ENCODE assay signal across 8 cellular contexts in genomic region chr6:151451950-151452749, GRCh38. TPM values are rescaled to one million over a fixed set of nuclear protein-coding genes. Genes with fewer than 3 reads are reported as not detected.
DNase-seq lines count a peak whose midpoint lies in the region; ATAC-seq and TF ChIP-seq lines count a peak whose summit lies in the region.

Gene RMND1 (minus strand): TSS chr6:151452126. CDS start chr6:151445811, 6,315 bp downstream.

- H3K4me1 ChIP-seq in heart right ventricle (peaks cover 0 to 30% (median 25%) of the 10 kb centered on the region in 9 donors), upper lobe of left lung (peaks cover 22 to 36% (median 28%) of the 10 kb centered on the region in 4 donors)

- in situ Hi-C loops in GM13977 (cut with MboI; ENCODE audit: low pct_unique_long_range_greater_than_20kb, low sequenced_read_pairs, unreplicated experiment): no loop called here

- intact Hi-C loops in heart right ventricle (cut with DNase I): loop anchor here in 5 of 10 donors (2.0 to 5.0 kb wide), 2 partner anchors 60 to 61 kb away; partner anchors contain the start of gene ZBTB2 (in 5 of the 5)
- intact Hi-C loops in posterior cingulate gyrus (cut with DNase I): loop anchor here (1.0 kb wide), 1 partner anchor 62 kb away; no protein-coding TSS in a partner anchor

- H3K4me1 Mint-ChIP-seq in T-helper 1 cell treated with Interleukin-12 subunit alpha and Interleukin-12 subunit beta and Interleukin-4 antibody, amounts not matched to agents 30 μg/mL and 1 μg/mL, for 36 hours (ENCODE audit: low read depth): peaks cover 35% of the 10 kb centered on the region

- no peaks in the 10 kb centered on the region for H3K27me3 Mint-ChIP-seq in T-helper 1 cell treated with Interleukin-12 subunit alpha and Interleukin-12 subunit beta and Interleukin-4 antibody, amounts not matched to agents 30 μg/mL and 1 μg/mL, for 36 hours (ENCODE audit: low read depth)

- no peaks in the 10 kb centered on the region for H3K9me3 Mint-ChIP-seq in T-helper 1 cell treated with Interleukin-12 subunit alpha and Interleukin-12 subunit beta and Interleukin-4 antibody, amounts not matched to agents 30 μg/mL and 1 μg/mL, for 36 hours

- H3K27ac Mint-ChIP-seq in T-helper 1 cell treated with Interleukin-12 subunit alpha and Interleukin-12 subunit beta and Interleukin-4 antibody, amounts not matched to agents 30 μg/mL and 1 μg/mL, for 36 hours: peak within 1 kb of the TSS; percentile 95

- TF ChIP-seq EP300 in upper lobe of left lung (IDR thresholded peaks at IDR 0.05): peak in 2 of 4 donors; percentile 16 to 86

- H3K9me3 ChIP-seq in heart right ventricle: no peaks in the 10 kb centered on the region
- H3K9me3 ChIP-seq in upper lobe of left lung: no peaks in the 10 kb centered on the region

- H3K4me3 Mint-ChIP-seq in T-helper 1 cell treated with Interleukin-12 subunit alpha and Interleukin-12 subunit beta and Interleukin-4 antibody, amounts not matched to agents 30 μg/mL and 1 μg/mL, for 36 hours: peak within 1 kb of the TSS; percentile 94

- H3K36me3 ChIP-seq in heart right ventricle (peaks cover 0 to 20% (median 0%) of the 10 kb centered on the region in 9 donors), upper lobe of left lung (peaks cover 0 to 3% (median 0%) of the 10 kb centered on the region in 4 donors)

- H3K27me3 ChIP-seq in heart right ventricle (no peaks in the 10 kb centered on the region), upper lobe of left lung (no peaks in the 10 kb centered on the region)

- H3K27ac ChIP-seq in heart right ventricle: peak within 1 kb of the TSS; percentile 83 to 97 (median 94)
- H3K27ac ChIP-seq in upper lobe of left lung: peak within 1 kb of the TSS; percentile 94 to 98 (median 96)

- peaks cover 12% of the 10 kb centered on the region for H3K36me3 Mint-ChIP-seq in T-helper 1 cell treated with Interleukin-12 subunit alpha and Interleukin-12 subunit beta and Interleukin-4 antibody, amounts not matched to agents 30 μg/mL and 1 μg/mL, for 36 hours (ENCODE audit: low read depth)

- peak in 3 of 4 donors; percentile 71 to 80 (median 71) for TF ChIP-seq POLR2A in upper lobe of left lung (IDR thresholded peaks at IDR 0.05)

- ATAC-seq in HG02884 (IDR thresholded peaks at IDR 0.05; ENCODE audit: unreplicated experiment): peak; percentile 95
- peak; percentile 99 to 100 (median 99) for ATAC-seq in heart right ventricle
- peak; percentile 99 to 100 for ATAC-seq in upper lobe of left lung (ENCODE audit: low FRiP score in 2 of 2)

- WGBS in heart right ventricle, 2 donors: 0 to 1% methylated on average over 74 of the region's 74 CpGs
- 1% methylated on average over 29 to 65 of the region's 74 CpGs for WGBS in upper lobe of left lung, 2 donors

- peak; percentile 97 for DNase-seq in GM13977 (ENCODE audit: low spot score)
- peak; percentile 97 for DNase-seq in NCI-H1694 (lab: John Stamatoyannopoulos, UW)
- DNase-seq in amniotic stem cell (lab: John Stamatoyannopoulos, UW): peak; percentile 99
- DNase-seq in heart right ventricle: peak; percentile 100
- DNase-seq in posterior cingulate gyrus: peak; percentile 99 to 100 (median 99)
- peak; percentile 100 for DNase-seq in upper lobe of left lung

- H3K4me3 ChIP-seq in heart right ventricle (peak within 1 kb of the TSS; percentile 69 to 97 (median 84)), upper lobe of left lung (peak within 1 kb of the TSS; percentile 70 to 81 (median 78))

- TF ChIP-seq CTCF in GM13977 (IDR thresholded peaks at IDR 0.05; ENCODE audit: extremely low read depth, insufficient read depth, missing control alignments) (no peak), heart right ventricle (IDR thresholded peaks at IDR 0.05) (no peak), upper lobe of left lung (IDR thresholded peaks at IDR 0.05) (peak in 1 of 6 experiments; percentile 41)

RNA-seq across cellular contexts. Expression of gene RMND1, which starts in this region (rescaled TPM):
- total RNA-seq in heart right ventricle (10 to 100 TPM; 10.9 to 17.6 (median 14.7) TPM), upper lobe of left lung (10 to 100 TPM; 17.0 to 59.7 (median 24.0) TPM)
- polyA plus RNA-seq in heart right ventricle: 10 to 100 TPM; 14.3 to 25.2 TPM

Comparison
In these comparisons a context has a peak if more than half of its experiments do, and no peak if none do; other contexts are left out.
1. Peak in every context shown above with its lines: DNase-seq, ATAC-seq, H3K4me3 ChIP-seq and H3K27ac ChIP-seq.